In the genomic region with DNA sequence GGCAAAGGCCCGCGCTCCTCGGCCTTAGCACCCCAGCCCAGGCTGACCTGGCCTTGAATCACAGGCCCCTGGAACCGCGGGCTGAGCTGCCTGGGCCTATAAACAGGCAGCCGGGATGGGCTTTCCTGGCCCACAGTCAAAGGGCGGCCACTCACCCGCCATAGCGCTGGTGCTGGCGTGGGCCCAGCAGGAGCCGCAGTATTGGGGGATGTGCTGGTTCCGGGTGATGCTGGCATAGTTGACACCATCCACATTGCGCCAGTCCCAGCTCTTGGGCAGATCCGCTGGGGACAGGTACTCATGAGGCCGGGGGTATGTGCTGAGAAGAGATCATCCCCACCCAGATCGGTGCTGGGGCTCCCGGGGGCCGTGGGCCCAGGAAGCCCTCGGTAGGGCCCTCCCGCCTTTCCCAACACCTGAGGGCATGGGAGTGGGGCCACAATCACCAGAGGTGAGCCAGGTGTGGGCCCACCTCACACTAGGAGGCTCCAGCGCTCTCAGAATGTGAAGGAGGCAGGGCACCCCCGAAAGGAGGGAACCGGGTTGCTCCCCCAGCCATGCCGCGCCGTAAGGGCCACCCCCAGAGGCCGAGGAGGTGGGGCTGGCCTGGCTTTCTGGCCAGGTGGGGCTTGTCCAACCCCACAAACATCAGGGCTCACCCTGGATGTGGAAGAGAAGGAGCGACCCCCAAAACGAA, we compare ENCODE assay signal across 8 cellular contexts.
DNase-seq lines count a peak whose midpoint lies in the region; ATAC-seq and TF ChIP-seq lines count a peak whose summit lies in the region.

No MANE protein-coding gene starts in this region.

- peaks cover 14% of the 10 kb centered on the region for H3K36me3 ChIP-seq in rectal smooth muscle tissue (ENCODE audit: control insufficient read depth, insufficient read depth, low read length)

- no peak for ATAC-seq in GM21737 (IDR thresholded peaks at IDR 0.05; ENCODE audit: unreplicated experiment)

- no peak for TF ChIP-seq CTCF in GM20000 (IDR thresholded peaks at IDR 0.05; ENCODE audit: extremely low read depth, missing control alignments)
- no peak for TF ChIP-seq CTCF in WI38 (IDR thresholded peaks at IDR 0.05; ENCODE audit: low read depth, low read length)

- DNase-seq in GM20000 (ENCODE audit: low spot score) (peak; percentile 44), germinal center (ENCODE audit: low spot score) (peak; percentile 45), DMS79 treated with DMSO at 0.1 percent for 48 hours (lab: John Stamatoyannopoulos, UW) (no peak), HuH-7.5 (ENCODE audit: low spot score) (no peak), 8988T (no peak)

- no peaks in the 10 kb centered on the region for H3K27me3 ChIP-seq in rectal smooth muscle tissue (ENCODE audit: control insufficient read depth, insufficient read depth, low read length)

- peak overlapping the region; percentile 87 for H3K9ac ChIP-seq in rectal smooth muscle tissue (ENCODE audit: low read length)

- peaks cover 12% of the 10 kb centered on the region for H3K4me1 ChIP-seq in rectal smooth muscle tissue (ENCODE audit: control insufficient read depth, insufficient read depth, low read length)

- peak overlapping the region; percentile 77 for H3K4me3 ChIP-seq in WI38 (ENCODE audit: low read depth, low read length)
- peak overlapping the region; percentile 93 for H3K4me3 ChIP-seq in rectal smooth muscle tissue (ENCODE audit: low read length)

- H3K27ac ChIP-seq in rectal smooth muscle tissue (ENCODE audit: low read depth, low read length): peak overlapping the region; percentile 78

Comparison
In these comparisons a context has a peak if more than half of its experiments do, and no peak if none do; other contexts are left out.
1. DNase-seq: peak in GM20000 (single experiment) and germinal center (single experiment); none in DMS79 treated with DMSO at 0.1 percent for 48 hours (single experiment), HuH-7.5 (single experiment) and 8988T (single experiment).